12 cellular contexts compared by ENCODE assay signal in genomic region chr15:101664303-101664913, GRCh38. TPM values are rescaled to one million over a fixed set of nuclear protein-coding genes. Genes with fewer than 3 reads are reported as not detected.
DNase-seq lines count a peak whose midpoint lies in the region; ATAC-seq and TF ChIP-seq lines count a peak whose summit lies in the region.
"Had no signal": no experiment of that assay in that cellular context is flagged by ENCODE, and none has a peak within 500 bp of the region (broad histone marks: within the 10 kb centered on the region; RNA-seq: fewer than 3 reads in every experiment).

No MANE protein-coding gene starts in this region.

- H3K4me3 ChIP-seq in HFF-Myc (replicated peaks; ENCODE audit: low read depth, low read length) (no peak overlapping the region), astrocyte of the cerebellum (ENCODE audit: low read depth, low read length) (no peak overlapping the region), kidney epithelial cell (ENCODE audit: low read depth, low read length) (no peak overlapping the region), mucosa of descending colon (no peak overlapping the region)

- H3K27ac Mint-ChIP-seq in immature natural killer cell, result no peak overlapping the region

- H3K27me3 Mint-ChIP-seq in immature natural killer cell (ENCODE audit: low read depth in 3 of 3), result peaks cover 0 to 2% (median under 1%) of the 10 kb centered on the region in 3 donors

- intact Hi-C loops in mucosa of descending colon (cut with DNase I, micrococcal nuclease), result no loop called here

- DNase-seq in HFF-Myc (ENCODE audit: extremely low read depth, low read depth) (no peak), astrocyte of the cerebellum (ENCODE audit: low read depth) (no peak), kidney epithelial cell (ENCODE audit: low read depth) (no peak), immature natural killer cell (no peak), mucosa of descending colon (no peak)
- no peak for DNase-seq in activated effector memory CD4-positive, alpha-beta T cell treated with anti-CD3 and anti-CD28 coated beads, Interleukin-2, amount 50 U/mL, for 16 hours
- DNase-seq: effector CD8-positive, alpha-beta T cell; left cardiac atrium; NCI-H187 treated with DMSO at 0.1 percent for 48 hours; stimulated activated naive CD4-positive, alpha-beta T cell treated with Interleukin-2 at 50 U/mL for 16 hours had no signal

- TF ChIP-seq CTCF in C4-2B (conservative IDR thresholded peaks at IDR 0.05) (peak; percentile 79), HFF-Myc (IDR thresholded peaks at IDR 0.05; ENCODE audit: low read depth, low read length, missing control alignments) (peak; percentile 18), astrocyte of the cerebellum (IDR thresholded peaks at IDR 0.05; ENCODE audit: low read depth, low read length, missing control alignments) (peak; percentile 33), kidney epithelial cell (IDR thresholded peaks at IDR 0.05; ENCODE audit: insufficient read depth, low read length, poor library complexity, severe bottlenecking) (peak; percentile 15), mucosa of descending colon (IDR thresholded peaks at IDR 0.05) (no peak)

- H3K9me3 Mint-ChIP-seq in immature natural killer cell, result no peaks in the 10 kb centered on the region

- H3K9me3 ChIP-seq in mucosa of descending colon, result peaks cover 7% of the 10 kb centered on the region

- H3K4me1 ChIP-seq in mucosa of descending colon (ENCODE audit: low read depth), result no peaks in the 10 kb centered on the region

- H3K27me3 ChIP-seq in kidney epithelial cell (ENCODE audit: control insufficient read depth, insufficient read depth, low read length), result no peaks in the 10 kb centered on the region

- peaks cover 21 to 27% (median 22%) of the 10 kb centered on the region in 3 donors for H3K36me3 Mint-ChIP-seq in immature natural killer cell

- no peaks in the 10 kb centered on the region for H3K4me1 Mint-ChIP-seq in immature natural killer cell

- no peak overlapping the region for H3K27ac ChIP-seq in C4-2B

- no peaks in the 10 kb centered on the region for H3K36me3 ChIP-seq in kidney epithelial cell (ENCODE audit: control insufficient read depth, insufficient read depth, low read length)
- no peaks in the 10 kb centered on the region for H3K36me3 ChIP-seq in mucosa of descending colon (ENCODE audit: low read depth)

- ATAC-seq in mucosa of descending colon (no peak), HG03280 (IDR thresholded peaks at IDR 0.05; ENCODE audit: unreplicated experiment) (no peak)

- in situ Hi-C loops in astrocyte of the cerebellum (cut with HindIII; ENCODE audit: low sequenced_read_pairs), result no loop called here

- H3K4me3 Mint-ChIP-seq in immature natural killer cell, result no peak overlapping the region

RNA-seq across cellular contexts. Expression of gene TM2D3, which starts 12.2 kb away (rescaled TPM):
- total RNA-seq in kidney epithelial cell, result 30.0 and 31.4 TPM in 2 replicates
- 10 to 100 TPM; 39.9 to 73.1 (median 52.6) TPM for polyA plus RNA-seq in immature natural killer cell
- total RNA-seq in mucosa of descending colon, result 10 to 100 TPM; 30.9 to 54.0 (median 35.8) TPM

RNA-seq across cellular contexts. Expression of gene TARS3, which starts 59.9 kb away (rescaled TPM):
- total RNA-seq in kidney epithelial cell (10.4 and 10.5 TPM in 2 replicates), mucosa of descending colon (10 to 100 TPM in 1 of 3 donors, 1 to 10 TPM in 2; 7.3 to 22.6 (median 9.2) TPM)
- polyA plus RNA-seq in immature natural killer cell, result 10 to 100 TPM in 1 of 3 donors, 1 to 10 TPM in 1, under 1 TPM in 1; 0.41 to 14.1 (median 6.6) TPM
